8 cellular contexts compared by ENCODE assay signal in the genomic region with DNA sequence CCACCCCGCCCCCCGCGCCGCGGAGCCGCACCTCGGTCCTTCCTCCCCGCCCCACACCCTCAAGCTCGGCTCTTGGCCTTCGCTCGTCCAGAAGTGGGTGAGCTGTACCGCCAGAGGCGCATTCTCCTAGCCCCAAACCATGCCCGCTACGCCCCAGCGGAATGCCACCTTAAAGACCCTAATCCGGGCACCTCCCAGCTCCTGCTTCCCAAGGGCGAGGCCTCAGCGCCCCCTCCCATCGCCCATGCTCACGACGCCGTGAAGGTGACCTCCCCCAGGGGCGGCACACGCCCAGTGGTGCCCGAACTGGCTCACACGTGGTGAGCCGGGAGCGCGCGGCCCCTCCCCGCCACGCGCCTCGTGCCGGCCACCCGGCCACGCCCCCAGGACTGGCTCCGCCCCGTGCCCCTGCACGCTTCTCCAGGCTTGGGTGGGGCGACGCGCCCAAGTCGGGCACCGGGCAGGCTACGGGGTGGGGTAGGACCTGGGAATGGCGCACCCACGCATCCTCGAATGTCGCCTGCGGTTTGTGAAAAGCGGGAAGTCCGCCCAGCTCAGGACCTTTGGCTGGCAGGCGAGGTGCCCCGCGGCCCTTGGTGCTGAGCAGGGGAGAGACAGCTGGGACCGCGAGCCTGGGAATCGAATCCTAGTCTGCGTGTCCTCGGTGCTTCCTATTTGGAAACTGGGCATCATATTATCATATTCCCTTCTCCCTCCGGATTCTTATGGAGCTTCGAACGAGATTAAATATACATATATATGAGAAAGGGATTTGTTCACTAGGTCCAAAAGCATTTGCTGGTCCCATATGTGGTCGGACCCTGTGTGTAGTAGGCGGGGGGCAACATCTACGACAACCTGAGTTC. TPM values are rescaled to one million over a fixed set of nuclear protein-coding genes. Genes with fewer than 3 reads are reported as not detected.
DNase-seq lines count a peak whose midpoint lies in the region; TF ChIP-seq lines count a peak whose summit lies in the region.

No MANE protein-coding gene starts in this region.

- TF ChIP-seq POLR2A in testis (IDR thresholded peaks at IDR 0.05), result no peak

- H3K36me3 Mint-ChIP-seq in glutamatergic neuron (ENCODE audit: unreplicated experiment), result peaks cover 9% of the 10 kb centered on the region

- H3K4me3 ChIP-seq in osteoblast (ENCODE audit: insufficient read depth, low read length) (peak overlapping the region; percentile 86), testis (peak overlapping the region; percentile 79 to 80)

- H3K9me3 Mint-ChIP-seq in glutamatergic neuron (ENCODE audit: unreplicated experiment), result peaks cover 26% of the 10 kb centered on the region

- H3K4me1 Mint-ChIP-seq in glutamatergic neuron (ENCODE audit: low read depth, unreplicated experiment), result peaks cover 11% of the 10 kb centered on the region

- TF ChIP-seq CTCF in GM10248 (IDR thresholded peaks at IDR 0.05; ENCODE audit: control extremely low read depth, extremely low read depth, low read depth, missing control alignments), result no peak
- TF ChIP-seq CTCF in glutamatergic neuron (IDR thresholded peaks at IDR 0.05; ENCODE audit: partially characterized antibody, unreplicated experiment), result no peak
- TF ChIP-seq CTCF in osteoblast (IDR thresholded peaks at IDR 0.05; ENCODE audit: extremely low read depth, low read depth, low read length), result peak; percentile 27
- no peak for TF ChIP-seq CTCF in testis (IDR thresholded peaks at IDR 0.05)

- H3K36me3 ChIP-seq in osteoblast (ENCODE audit: insufficient read depth, low read length) (no peaks in the 10 kb centered on the region), testis (ENCODE audit: low read depth, missing control alignments) (no peaks in the 10 kb centered on the region)

- H3K27me3 ChIP-seq in osteoblast (ENCODE audit: insufficient read depth, low read length) (no peaks in the 10 kb centered on the region), testis (no peaks in the 10 kb centered on the region)

- WGBS in testis, 2 donors, result 0% methylated on average over 23 to 68 of the region's 68 CpGs

- H3K27ac Mint-ChIP-seq in glutamatergic neuron (ENCODE audit: unreplicated experiment), result peak overlapping the region; percentile 97

- H3K27ac ChIP-seq in osteoblast (ENCODE audit: low read depth, low read length) (peak overlapping the region; percentile 82), testis (peak overlapping the region; percentile 66 to 97)

- DNase-seq in GM10248 (ENCODE audit: extremely low spot score) (peak; percentile 90), HEK293T (ENCODE audit: extremely low spot score) (peak; percentile 84), MV-4-11 (lab: John Stamatoyannopoulos, UW) (peak; percentile 80), SK-N-DZ (ENCODE audit: low spot score) (peak; percentile 96), glutamatergic neuron (peak; percentile 95), osteoblast (ENCODE audit: insufficient read length, low spot score, missing footprints) (peak; percentile 99), testis (peak; percentile 92)
- peak; percentile 95 for DNase-seq in activated naive CD4-positive, alpha-beta T cell treated with anti-CD3 and anti-CD28 coated beads, Interleukin-2, amount 50 U/mL, for 16 hours

- peaks cover 13% of the 10 kb centered on the region for H4K20me1 ChIP-seq in osteoblast (ENCODE audit: insufficient read depth, low read length)

- peak overlapping the region; percentile 95 for H3K4me3 Mint-ChIP-seq in glutamatergic neuron (ENCODE audit: unreplicated experiment)

- peaks cover 25% of the 10 kb centered on the region for H3K4me1 ChIP-seq in osteoblast (ENCODE audit: insufficient read depth, low read length)
- H3K4me1 ChIP-seq in testis, result peaks cover 29% of the 10 kb centered on the region

- H2AFZ ChIP-seq in osteoblast (ENCODE audit: low read length), result peak overlapping the region; percentile 79

- peaks cover 13% of the 10 kb centered on the region for H3K79me2 ChIP-seq in osteoblast (ENCODE audit: insufficient read depth, low read length)

- peaks cover 21% of the 10 kb centered on the region for H3K27me3 Mint-ChIP-seq in glutamatergic neuron (ENCODE audit: unreplicated experiment)

- H3K9me3 ChIP-seq in osteoblast (ENCODE audit: low read depth, low read length), result no peaks in the 10 kb centered on the region
- H3K9me3 ChIP-seq in testis, result no peaks in the 10 kb centered on the region

- CTCF ChIA-PET in GM10248 (lab: Yijun Ruan, JAX) (interaction anchor here (0.8 to 1.7 kb wide), 8 partner anchors 12 to 58 kb away, joined by 3 to 6 read pairs (median 3); no protein-coding TSS in a partner anchor), HEK293T (lab: Yijun Ruan, JAX) (interaction anchor here (0.5 to 1.1 kb wide), 2 partner anchors 58 to 135 kb away, joined by 3 to 5 read pairs; no protein-coding TSS in a partner anchor)

- peak overlapping the region; percentile 100 for H3K4me2 ChIP-seq in osteoblast (ENCODE audit: insufficient read depth, low read length)

- POLR2A ChIA-PET in GM10248 (lab: Yijun Ruan, JAX) (interaction anchor here (1.3 kb wide), 1 partner anchor 110 kb away, joined by 3 read pairs; no protein-coding TSS in a partner anchor), HEK293T (lab: Yijun Ruan, JAX) (interaction anchor here (0.7 to 8.0 kb wide), 12 partner anchors 13 to 61 kb away, joined by 3 to 73 read pairs (median 4); a partner anchor contains a TSS)

- intact Hi-C loops in testis (cut with DNase I; ENCODE audit: low total_unique reads), result loop anchor here (10.0 kb wide), 1 partner anchor 50 kb away; no protein-coding TSS in a partner anchor

TF ChIP-seq in HEK293T, 16 proteins besides CTCF, POLR2A, EP300 and RAD21:
- TF ChIP-seq TARDBP (IDR thresholded peaks at IDR 0.05) (no peak), L3MBTL2 (conservative IDR thresholded peaks at IDR 0.05) (peak; percentile 86)

RNA-seq across cellular contexts. Expression of a gene that starts 0.9 kb away (rescaled TPM):
- 17.4 and 22.3 TPM in 2 replicates for polyA plus RNA-seq in SK-N-DZ (2014; cell fraction: cytosol; rRNA removed)
- 24.7 and 43.1 TPM in 2 replicates for polyA plus RNA-seq in SK-N-DZ (2014; cell fraction: nucleus; rRNA removed)
- total RNA-seq in glutamatergic neuron (ENCODE audit: unreplicated experiment) (67.0 TPM), osteoblast (6.2 and 6.9 TPM in 2 replicates), testis (10 to 100 TPM; 19.2 to 23.8 TPM)
- 13.4 TPM for polyA plus RNA-seq in testis (ENCODE audit: insufficient read depth, low read depth, low replicate concordance)

RNA-seq across cellular contexts. Expression of a gene that starts 22.5 kb away (rescaled TPM):
- 26.4 and 29.4 TPM in 2 replicates for polyA plus RNA-seq in SK-N-DZ (2014; cell fraction: cytosol; rRNA removed)
- 14.7 and 28.9 TPM in 2 replicates for polyA plus RNA-seq in SK-N-DZ (2014; cell fraction: nucleus; rRNA removed)
- total RNA-seq in glutamatergic neuron (ENCODE audit: unreplicated experiment), result 89.3 TPM
- 39.5 and 49.6 TPM in 2 replicates for total RNA-seq in osteoblast
- total RNA-seq in testis, result 10 to 100 TPM; 62.4 to 79.0 TPM
- 49.4 TPM for polyA plus RNA-seq in testis (ENCODE audit: insufficient read depth, low read depth, low replicate concordance)

RNA-seq across cellular contexts. Expression of a gene that starts 27.0 kb away (rescaled TPM):
- 15.5 and 26.9 TPM in 2 replicates for polyA plus RNA-seq in SK-N-DZ (2014; cell fraction: cytosol; rRNA removed)
- polyA plus RNA-seq in SK-N-DZ (2014; cell fraction: nucleus; rRNA removed), result 18.5 and 21.7 TPM in 2 replicates
- total RNA-seq in glutamatergic neuron (ENCODE audit: unreplicated experiment), result 15.3 TPM
- total RNA-seq in osteoblast, result 9.0 and 9.4 TPM in 2 replicates
- total RNA-seq in testis, result 10 to 100 TPM; 29.1 to 34.9 TPM
- polyA plus RNA-seq in testis (ENCODE audit: insufficient read depth, low read depth, low replicate concordance), result 21.2 TPM

RNA-seq across cellular contexts. Expression of a gene that starts 33.9 kb away (rescaled TPM):
- polyA plus RNA-seq in SK-N-DZ (2014; cell fraction: cytosol; rRNA removed), result 12.8 and 13.3 TPM in 2 replicates
- 23.2 and 73.6 TPM in 2 replicates for polyA plus RNA-seq in SK-N-DZ (2014; cell fraction: nucleus; rRNA removed)
- 61.1 TPM for total RNA-seq in glutamatergic neuron (ENCODE audit: unreplicated experiment)
- 2.2 and 3.5 TPM in 2 replicates for total RNA-seq in osteoblast
- total RNA-seq in testis, result 10 to 100 TPM; 16.7 to 32.0 TPM
- polyA plus RNA-seq in testis (ENCODE audit: insufficient read depth, low read depth, low replicate concordance), result 46.3 TPM

RNA-seq across cellular contexts. Expression of a gene that starts 56.1 kb away (rescaled TPM):
- 19.6 and 25.6 TPM in 2 replicates for polyA plus RNA-seq in SK-N-DZ (2014; cell fraction: cytosol; rRNA removed)
- polyA plus RNA-seq in SK-N-DZ (2014; cell fraction: nucleus; rRNA removed), result 10.6 and 16.7 TPM in 2 replicates
- total RNA-seq in glutamatergic neuron (ENCODE audit: unreplicated experiment) (29.3 TPM), osteoblast (176 and 213 TPM in 2 replicates), testis (1 to 10 TPM; 2.9 to 3.6 TPM)
- 2.8 TPM for polyA plus RNA-seq in testis (ENCODE audit: insufficient read depth, low read depth, low replicate concordance)

Comparison
In these comparisons a context has a peak if more than half of its experiments do, and no peak if none do; other contexts are left out.
1. Peak in every context shown above with its lines: DNase-seq, H3K4me3 ChIP-seq and H3K27ac ChIP-seq.